In the genomic region with DNA sequence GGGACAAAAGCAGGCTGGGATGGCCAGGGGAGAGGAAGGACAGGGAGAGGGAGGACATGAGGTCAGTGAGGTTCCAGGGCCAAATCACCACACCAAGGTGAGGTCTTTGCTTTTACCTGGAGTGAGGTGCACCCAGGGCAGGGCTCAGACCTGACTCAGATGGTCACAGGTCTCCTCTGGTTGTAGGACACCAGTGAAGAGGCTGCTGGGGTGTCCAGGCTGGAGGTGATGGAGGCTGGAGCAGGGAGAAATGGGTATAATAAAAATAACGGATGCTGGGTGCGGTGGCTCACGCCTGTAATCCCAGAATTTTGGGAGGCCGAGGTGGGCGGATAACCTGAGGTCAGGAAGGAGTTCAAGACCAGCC, we compare ENCODE assay signal across 1 cellular context.
TF ChIP-seq lines count a peak whose summit lies in the region.

No MANE protein-coding gene starts in this region.

TF ChIP-seq in HepG2, 621 proteins besides CTCF, POLR2A, EP300 and RAD21:
- no peak for TF ChIP-seq PPARG (CRISPR knock-in tag; conservative IDR thresholded peaks at IDR 0.05)
- TF ChIP-seq ZNF232 (CRISPR knock-in tag; IDR thresholded peaks at IDR 0.05; ENCODE audit: borderline replicate concordance): no peak
- TF ChIP-seq, protein P1, sequence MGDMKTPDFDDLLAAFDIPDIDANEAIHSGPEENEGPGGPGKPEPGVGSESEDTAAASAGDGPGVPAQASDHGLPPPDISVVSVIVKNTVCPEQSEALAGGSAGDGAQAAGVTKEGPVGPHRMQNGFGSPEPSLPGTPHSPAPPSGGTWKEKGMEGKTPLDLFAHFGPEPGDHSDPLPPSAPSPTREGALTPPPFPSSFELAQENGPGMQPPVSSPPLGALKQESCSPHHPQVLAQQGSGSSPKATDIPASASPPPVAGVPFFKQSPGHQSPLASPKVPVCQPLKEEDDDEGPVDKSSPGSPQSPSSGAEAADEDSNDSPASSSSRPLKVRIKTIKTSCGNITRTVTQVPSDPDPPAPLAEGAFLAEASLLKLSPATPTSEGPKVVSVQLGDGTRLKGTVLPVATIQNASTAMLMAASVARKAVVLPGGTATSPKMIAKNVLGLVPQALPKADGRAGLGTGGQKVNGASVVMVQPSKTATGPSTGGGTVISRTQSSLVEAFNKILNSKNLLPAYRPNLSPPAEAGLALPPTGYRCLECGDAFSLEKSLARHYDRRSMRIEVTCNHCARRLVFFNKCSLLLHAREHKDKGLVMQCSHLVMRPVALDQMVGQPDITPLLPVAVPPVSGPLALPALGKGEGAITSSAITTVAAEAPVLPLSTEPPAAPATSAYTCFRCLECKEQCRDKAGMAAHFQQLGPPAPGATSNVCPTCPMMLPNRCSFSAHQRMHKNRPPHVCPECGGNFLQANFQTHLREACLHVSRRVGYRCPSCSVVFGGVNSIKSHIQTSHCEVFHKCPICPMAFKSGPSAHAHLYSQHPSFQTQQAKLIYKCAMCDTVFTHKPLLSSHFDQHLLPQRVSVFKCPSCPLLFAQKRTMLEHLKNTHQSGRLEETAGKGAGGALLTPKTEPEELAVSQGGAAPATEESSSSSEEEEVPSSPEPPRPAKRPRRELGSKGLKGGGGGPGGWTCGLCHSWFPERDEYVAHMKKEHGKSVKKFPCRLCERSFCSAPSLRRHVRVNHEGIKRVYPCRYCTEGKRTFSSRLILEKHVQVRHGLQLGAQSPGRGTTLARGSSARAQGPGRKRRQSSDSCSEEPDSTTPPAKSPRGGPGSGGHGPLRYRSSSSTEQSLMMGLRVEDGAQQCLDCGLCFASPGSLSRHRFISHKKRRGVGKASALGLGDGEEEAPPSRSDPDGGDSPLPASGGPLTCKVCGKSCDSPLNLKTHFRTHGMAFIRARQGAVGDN (CRISPR knock-in tag; IDR thresholded peaks at IDR 0.05): peak; percentile 5; the same call in 1 of the 2 replicates
- no peak for TF ChIP-seq SSRP1 (CRISPR knock-in tag; IDR thresholded peaks at IDR 0.05)
- TF ChIP-seq, protein P2, sequence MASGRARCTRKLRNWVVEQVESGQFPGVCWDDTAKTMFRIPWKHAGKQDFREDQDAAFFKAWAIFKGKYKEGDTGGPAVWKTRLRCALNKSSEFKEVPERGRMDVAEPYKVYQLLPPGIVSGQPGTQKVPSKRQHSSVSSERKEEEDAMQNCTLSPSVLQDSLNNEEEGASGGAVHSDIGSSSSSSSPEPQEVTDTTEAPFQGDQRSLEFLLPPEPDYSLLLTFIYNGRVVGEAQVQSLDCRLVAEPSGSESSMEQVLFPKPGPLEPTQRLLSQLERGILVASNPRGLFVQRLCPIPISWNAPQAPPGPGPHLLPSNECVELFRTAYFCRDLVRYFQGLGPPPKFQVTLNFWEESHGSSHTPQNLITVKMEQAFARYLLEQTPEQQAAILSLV (CRISPR knock-in tag; IDR thresholded peaks at IDR 0.05; ENCODE audit: borderline replicate concordance): peak; percentile 16; the same call in 1 of the 2 replicates
- TF ChIP-seq, protein P3, sequence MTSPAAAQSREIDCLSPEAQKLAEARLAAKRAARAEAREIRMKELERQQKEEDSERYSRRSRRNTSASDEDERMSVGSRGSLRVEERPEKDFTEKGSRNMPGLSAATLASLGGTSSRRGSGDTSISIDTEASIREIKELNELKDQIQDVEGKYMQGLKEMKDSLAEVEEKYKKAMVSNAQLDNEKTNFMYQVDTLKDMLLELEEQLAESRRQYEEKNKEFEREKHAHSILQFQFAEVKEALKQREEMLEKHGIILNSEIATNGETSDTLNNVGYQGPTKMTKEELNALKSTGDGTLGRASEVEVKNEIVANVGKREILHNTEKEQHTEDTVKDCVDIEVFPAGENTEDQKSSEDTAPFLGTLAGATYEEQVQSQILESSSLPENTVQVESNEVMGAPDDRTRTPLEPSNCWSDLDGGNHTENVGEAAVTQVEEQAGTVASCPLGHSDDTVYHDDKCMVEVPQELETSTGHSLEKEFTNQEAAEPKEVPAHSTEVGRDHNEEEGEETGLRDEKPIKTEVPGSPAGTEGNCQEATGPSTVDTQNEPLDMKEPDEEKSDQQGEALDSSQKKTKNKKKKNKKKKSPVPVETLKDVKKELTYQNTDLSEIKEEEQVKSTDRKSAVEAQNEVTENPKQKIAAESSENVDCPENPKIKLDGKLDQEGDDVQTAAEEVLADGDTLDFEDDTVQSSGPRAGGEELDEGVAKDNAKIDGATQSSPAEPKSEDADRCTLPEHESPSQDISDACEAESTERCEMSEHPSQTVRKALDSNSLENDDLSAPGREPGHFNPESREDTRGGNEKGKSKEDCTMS (CRISPR knock-in tag; conservative IDR thresholded peaks at IDR 0.05): no peak
- no peak for TF ChIP-seq ZNF619 (CRISPR knock-in tag; IDR thresholded peaks at IDR 0.05)
- TF ChIP-seq NR2F6 (IDR thresholded peaks at IDR 0.05): no peak
- no peak for TF ChIP-seq NR2F6 (CRISPR knock-in tag; IDR thresholded peaks at IDR 0.05)
- 0 out of 2 replicates have a peak, but pooled peaks have one; percentile 40 for TF ChIP-seq ZNF34 (CRISPR knock-in tag; IDR thresholded peaks at IDR 0.05; ENCODE audit: borderline replicate concordance)
- 0 out of 2 replicates have a peak, but pooled peaks have one; percentile 20 for TF ChIP-seq ZNF274 (CRISPR knock-in tag; IDR thresholded peaks at IDR 0.05)
